ENCODE assay signal across 9 cellular contexts in genomic region chr1:234875953-234876814, GRCh38.
DNase-seq lines count a peak whose midpoint lies in the region; ATAC-seq, FAIRE-seq and TF ChIP-seq lines count a peak whose summit lies in the region.
"Had no signal": no experiment of that assay in that cellular context is flagged by ENCODE, and none has a peak within 500 bp of the region (broad histone marks: within the 10 kb centered on the region; RNA-seq: fewer than 3 reads in every experiment).

No MANE protein-coding gene starts in this region.

- DNase-seq in MCF 10A (ENCODE audit: unreplicated experiment) = peak; percentile 57
- no peak for DNase-seq in mammary epithelial cell
- no peak for DNase-seq in WTC11 (ENCODE audit: low spot score)
- peak; percentile 98 for DNase-seq in HepG2 (ENCODE audit: low spot score)
- DNase-seq in upper lobe of left lung = peak; percentile 67 to 86

- no peaks in the 10 kb centered on the region for H3K36me3 Mint-ChIP-seq in MCF 10A (ENCODE audit: insufficient read depth, unreplicated experiment)
- H3K36me3 Mint-ChIP-seq in WTC11 = no peaks in the 10 kb centered on the region

- H3K4me2 ChIP-seq in mammary epithelial cell (ENCODE audit: insufficient read depth, low read depth, low read length) = no peak overlapping the region
- peak overlapping the region; percentile 98 for H3K4me2 ChIP-seq in HepG2 (ENCODE audit: low read depth, low read length)

- H3K9me3 Mint-ChIP-seq in MCF 10A (ENCODE audit: unreplicated experiment) (no peaks in the 10 kb centered on the region), WTC11 (no peaks in the 10 kb centered on the region)
- H3K9me3 Mint-ChIP-seq: neural crest cell had no signal

- TF ChIP-seq EP300 in HepG2 (IDR thresholded peaks at IDR 0.05; ENCODE audit: low read depth in 2 of 2, low read length in 2 of 2) = peak; percentile 74 to 97; a peak in 3 of 4 replicates
- peak; percentile 87 for TF ChIP-seq EP300 in HepG2 (CRISPR knock-in tag; IDR thresholded peaks at IDR 0.05; ENCODE audit: borderline replicate concordance)
- TF ChIP-seq EP300 in upper lobe of left lung (IDR thresholded peaks at IDR 0.05) = peak in 1 of 4 donors; percentile 84

- no peak overlapping the region for H3K4me3 Mint-ChIP-seq in MCF 10A (ENCODE audit: unreplicated experiment)
- no peak overlapping the region for H3K4me3 Mint-ChIP-seq in WTC11
- H3K4me3 Mint-ChIP-seq: neural crest cell had no signal

- dilution Hi-C loops in mammary epithelial cell (cut with HindIII; ENCODE audit: low sequenced_read_pairs) = loop anchor here (5.0 kb wide), 3 partner anchors 41 to 216 kb away; no protein-coding TSS in a partner anchor

- POLR2A ChIA-PET in MCF 10A (lab: Yijun Ruan, JAX) (interaction anchor here (0.5 to 1.3 kb wide), 3 partner anchors 10 to 785 kb away, joined by 3 to 4 read pairs (median 3); no protein-coding TSS in a partner anchor), WTC11 (lab: Charles Lee) (no interaction called here), HepG2 (lab: Yijun Ruan, JAX) (interaction anchor here (0.6 to 4.5 kb wide), 44 partner anchors 8 to 398 kb away, joined by 3 to 178 read pairs (median 6); partner anchors contain the start of genes IRF2BP2 and TARBP1)

- in situ Hi-C loops in mammary epithelial cell (cut with MboI; ENCODE audit: low sequenced_read_pairs in 2 of 2) (no loop called here), HepG2 (cut with HindIII; ENCODE audit: extremely low pct_ligation_motif_present, low pct_unique_long_range_greater_than_20kb) (loop anchor here (5.0 to 10.0 kb wide), 4 partner anchors 81 to 381 kb away; partner anchors contain the start of gene IRF2BP2)

- H4K20me1 ChIP-seq in mammary epithelial cell (ENCODE audit: insufficient read depth, low read length) (no peaks in the 10 kb centered on the region), HepG2 (ENCODE audit: insufficient read depth, low read length) (no peaks in the 10 kb centered on the region)

- peak; percentile 20; the same call in 1 of the 2 replicates for TF ChIP-seq RAD21 in HepG2 (CRISPR knock-in tag; IDR thresholded peaks at IDR 0.05)

- H3K27me3 ChIP-seq in mammary epithelial cell (ENCODE audit: insufficient read depth, low read length) = no peaks in the 10 kb centered on the region
- H3K27me3 ChIP-seq in HepG2 (ENCODE audit: control insufficient read depth in 1 of 2, insufficient read depth in 2 of 2, low read length in 2 of 2) = no peaks in the 10 kb centered on the region; a peak in 1 of 5 replicates
- H3K27me3 ChIP-seq in upper lobe of left lung = no peaks in the 10 kb centered on the region

- CTCF ChIA-PET in MCF 10A (lab: Yijun Ruan, JAX) = interaction anchor here (0.6 kb wide), 2 partner anchors 90 to 693 kb away, joined by 4 to 5 read pairs; no protein-coding TSS in a partner anchor
- CTCF ChIA-PET in mammary epithelial cell (lab: Charles Lee; ENCODE audit: low non-redundant PET) = no interaction called here
- CTCF ChIA-PET in WTC11 (lab: Charles Lee) = interaction anchor here (1.0 to 2.0 kb wide), 9 partner anchors 9 to 278 kb away, joined by 3 to 6 read pairs (median 5); no protein-coding TSS in a partner anchor
- CTCF ChIA-PET in HepG2 (lab: Yijun Ruan, JAX; ENCODE audit: low intra/inter-chr PET ratio, low total read pairs) = interaction anchor here (0.8 kb wide), 1 partner anchor 160 kb away, joined by 3 read pairs; no protein-coding TSS in a partner anchor

- peak; percentile 98 for FAIRE-seq in HepG2 (lab: Jason Lieb, UNC)

- H3K27ac Mint-ChIP-seq in MCF 10A (ENCODE audit: low read depth, unreplicated experiment) (peak overlapping the region; percentile 28), WTC11 (no peak overlapping the region)

- ATAC-seq in WTC11 (no peak), HepG2 (peak; percentile 74), upper lobe of left lung (ENCODE audit: low FRiP score in 2 of 2) (peak; percentile 58 to 80), GM18907 (IDR thresholded peaks at IDR 0.05; ENCODE audit: unreplicated experiment) (no peak), HG02763 (IDR thresholded peaks at IDR 0.05; ENCODE audit: unreplicated experiment) (no peak), HG03139 (IDR thresholded peaks at IDR 0.05; ENCODE audit: unreplicated experiment) (no peak)

- no peaks in the 10 kb centered on the region for H3K9me3 ChIP-seq in mammary epithelial cell (replicated peaks; ENCODE audit: insufficient read depth, low read length)
- no peaks in the 10 kb centered on the region for H3K9me3 ChIP-seq in HepG2 (ENCODE audit: low read length)
- no peaks in the 10 kb centered on the region for H3K9me3 ChIP-seq in upper lobe of left lung

- H3K36me3 ChIP-seq in mammary epithelial cell (ENCODE audit: insufficient read depth, low read length) (no peaks in the 10 kb centered on the region), HepG2 (replicated peaks in 1 of 2; ENCODE audit: control insufficient read depth in 1 of 2, insufficient read depth in 2 of 2, low read length in 2 of 2) (no peaks in the 10 kb centered on the region; a peak in 1 of 5 replicates), upper lobe of left lung (no peaks in the 10 kb centered on the region)

- H3K9ac ChIP-seq in mammary epithelial cell (ENCODE audit: insufficient read depth, low read length) (no peak overlapping the region), HepG2 (ENCODE audit: insufficient read depth, low read depth, low read length) (peak overlapping the region; percentile 90)

- intact Hi-C loops in MCF 10A (cut with micrococcal nuclease) = no loop called here
- intact Hi-C loops in mammary epithelial cell (cut with micrococcal nuclease) = no loop called here
- intact Hi-C loops in HepG2 (cut with micrococcal nuclease; ENCODE audit: unreplicated experiment) = loop anchor here (1.0 to 10.0 kb wide), 7 partner anchors 61 to 377 kb away; no protein-coding TSS in a partner anchor

- H3K4me1 Mint-ChIP-seq in MCF 10A (ENCODE audit: insufficient read depth, unreplicated experiment) = no peaks in the 10 kb centered on the region
- no peaks in the 10 kb centered on the region for H3K4me1 Mint-ChIP-seq in WTC11

- TF ChIP-seq POLR2A in HepG2 (IDR thresholded peaks at IDR 0.05; ENCODE audit: insufficient read depth in 1 of 2, low read depth in 2 of 2, low read length in 2 of 2) = peak; percentile 43 to 62; a peak in 2 of 4 replicates
- TF ChIP-seq POLR2A in upper lobe of left lung (IDR thresholded peaks at IDR 0.05) = peak in 1 of 4 donors; percentile 28

- no peak overlapping the region for H2AFZ ChIP-seq in mammary epithelial cell (ENCODE audit: low read depth, low read length)
- H2AFZ ChIP-seq in HepG2 (ENCODE audit: low read length) = no peak overlapping the region

- BruUV-seq in MCF 10A (replicated peaks; lab: Mats Ljungman, UMichigan) = no TSS peak
- BruUV-seq in mammary epithelial cell (replicated peaks; lab: Mats Ljungman, UMichigan) = no TSS peak
- BruUV-seq in HepG2 (replicated peaks; lab: Mats Ljungman, UMichigan) = no TSS peak

- H3K4me3 ChIP-seq in mammary epithelial cell (replicated peaks in 1 of 3; ENCODE audit: insufficient read depth in 1 of 3, low read depth in 2 of 3, low read length in 3 of 3) (no peak overlapping the region), HepG2 (replicated peaks in 1 of 3; ENCODE audit: insufficient read depth in 1 of 3, low read depth in 2 of 3, low read length in 3 of 3) (peak overlapping the region; percentile 36 to 71 (median 49); a peak in 5 of 6 replicates), upper lobe of left lung (no peak overlapping the region)

- H3K27me3 Mint-ChIP-seq in MCF 10A (ENCODE audit: insufficient read depth, unreplicated experiment) = no peaks in the 10 kb centered on the region
- no peaks in the 10 kb centered on the region for H3K27me3 Mint-ChIP-seq in WTC11 (ENCODE audit: low read depth)

- H3K27ac ChIP-seq in mammary epithelial cell (ENCODE audit: insufficient read depth, low read depth, low read length) (no peak overlapping the region), HepG2 (ENCODE audit: extremely low read length, insufficient read depth, low read length) (peak overlapping the region; percentile 98), upper lobe of left lung (peak overlapping the region; percentile 46 to 89 (median 78))

- H3K79me2 ChIP-seq in mammary epithelial cell (ENCODE audit: insufficient read depth, low read length) (no peaks in the 10 kb centered on the region), HepG2 (ENCODE audit: insufficient read depth, low read length) (peaks cover 8% of the 10 kb centered on the region)

- H3K4me1 ChIP-seq in mammary epithelial cell (ENCODE audit: insufficient read depth, low read length) = peaks cover 9% of the 10 kb centered on the region
- H3K4me1 ChIP-seq in HepG2 (ENCODE audit: insufficient read depth, low read length) = peaks cover 93% of the 10 kb centered on the region
- peaks cover 15 to 37% (median 31%) of the 10 kb centered on the region in 4 donors for H3K4me1 ChIP-seq in upper lobe of left lung

- 96% methylated on average over 15 of the region's 15 CpGs for WGBS in mammary epithelial cell (ENCODE audit: low coverage, missing lambda C conversion rate)
- 0% methylated on average over 10 of the region's 15 CpGs for WGBS in HepG2 (ENCODE audit: low lambda C conversion rate)
- 43 to 52% methylated on average over 15 of the region's 15 CpGs for WGBS in upper lobe of left lung, 2 donors

- TF ChIP-seq CTCF in MCF 10A (IDR thresholded peaks at IDR 0.05; ENCODE audit: unreplicated experiment) = no peak
- no peak for TF ChIP-seq CTCF in mammary epithelial cell (conservative IDR thresholded peaks at IDR 0.05 in 1 of 2, IDR thresholded peaks at IDR 0.05 in 1 of 2; ENCODE audit: extremely low read depth in 1 of 2, insufficient read depth in 1 of 2, low read depth in 1 of 2, low read length in 2 of 2)
- TF ChIP-seq CTCF in WTC11 (IDR thresholded peaks at IDR 0.05) = no peak
- TF ChIP-seq CTCF in HepG2 (CRISPR knock-in tag; IDR thresholded peaks at IDR 0.05) = no peak; the same call in 1 of the 2 replicates
- TF ChIP-seq CTCF in upper lobe of left lung (IDR thresholded peaks at IDR 0.05) = no peak

TF ChIP-seq in WTC11, 78 proteins besides CTCF, POLR2A, EP300 and RAD21:
- TF ChIP-seq GABPB1 (CRISPR knock-in tag; IDR thresholded peaks at IDR 0.05) = peak; percentile 79
- TF ChIP-seq TP53 (CRISPR knock-in tag; IDR thresholded peaks at IDR 0.05) = no peak
TF ChIP-seq in WTC11: peak in this region for 1.

TF ChIP-seq in HepG2, 621 proteins besides CTCF, POLR2A, EP300 and RAD21 (continues in another document):
- TF ChIP-seq TBL1XR1 (IDR thresholded peaks at IDR 0.05; ENCODE audit: borderline replicate concordance, low read length, partially characterized antibody) (peak; percentile 90), ZBTB3 (CRISPR knock-in tag; IDR thresholded peaks at IDR 0.05; ENCODE audit: borderline replicate concordance, low read depth) (peak; percentile 71; the same call in 1 of the 2 replicates), NR2F1 (CRISPR knock-in tag; IDR thresholded peaks at IDR 0.05) (peak; percentile 87 to 92), IKZF1 (IDR thresholded peaks at IDR 0.05) (no peak), CBX5 (CRISPR knock-in tag; IDR thresholded peaks at IDR 0.05; ENCODE audit: borderline replicate concordance) (0 out of 2 replicates have a peak, but pooled peaks have one; percentile 64), ZNF235 (CRISPR knock-in tag; IDR thresholded peaks at IDR 0.05; ENCODE audit: borderline replicate concordance) (0 out of 2 replicates have a peak, but pooled peaks have one; percentile 48), ARNT2 (CRISPR knock-in tag; IDR thresholded peaks at IDR 0.05; ENCODE audit: low read depth) (peak; percentile 32)

Comparison
In these comparisons a context has a peak if more than half of its experiments do, and no peak if none do; other contexts are left out.
1. DNase-seq: peak in MCF 10A (single experiment), HepG2 (single experiment) and upper lobe of left lung (2 of 2); none in mammary epithelial cell (single experiment) and WTC11 (single experiment).
2. H3K4me3 ChIP-seq: peak in HepG2 (3 of 3); none in mammary epithelial cell (0 of 3) and upper lobe of left lung (0 of 4).
3. ATAC-seq: peak in HepG2 (single experiment) and upper lobe of left lung (2 of 2); none in WTC11 (single experiment), GM18907 (single experiment), HG02763 (single experiment) and HG03139 (single experiment).